5 cellular contexts compared by ENCODE assay signal in genomic region chr3:71593106-71593505, GRCh38.
"Had no signal": no experiment of that assay in that cellular context is flagged by ENCODE, and none has a peak within 500 bp of the region (broad histone marks: within the 10 kb centered on the region; RNA-seq: fewer than 3 reads in every experiment).

No MANE protein-coding gene starts in this region.

- H3K27ac ChIP-seq: HL-60 had no signal

- DNase-seq: IMR-90, KBM-7 had no signal

- H3K4me3 Mint-ChIP-seq: IgD-negative memory B cell had no signal

- H3K4me3 ChIP-seq: K562 had no signal

- H3K4me1 Mint-ChIP-seq: IgD-negative memory B cell had no signal

- H3K27ac Mint-ChIP-seq: IgD-negative memory B cell had no signal
